1 cellular context compared by ENCODE assay signal in the genomic region with DNA sequence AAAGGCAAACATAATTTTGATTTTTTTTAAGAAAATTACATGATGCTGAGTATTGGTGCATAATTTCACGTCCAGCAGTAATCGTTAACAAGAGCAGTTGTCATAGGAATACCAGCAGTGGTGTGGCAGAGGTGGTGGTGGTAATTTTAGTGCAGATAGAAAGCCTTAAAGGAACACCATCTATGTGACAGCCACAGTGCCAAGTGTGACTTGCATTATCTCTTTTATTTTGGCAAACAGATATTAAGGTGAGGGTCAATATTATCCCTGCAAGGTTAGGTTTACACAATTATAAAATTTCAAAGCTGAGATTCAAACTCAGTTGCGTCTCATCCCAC.
TF ChIP-seq lines count a peak whose summit lies in the region.

No MANE protein-coding gene starts in this region.

TF ChIP-seq in GM23338, 12 proteins besides CTCF, POLR2A, EP300 and RAD21 (continued from another document):
- TF ChIP-seq, protein P1, sequence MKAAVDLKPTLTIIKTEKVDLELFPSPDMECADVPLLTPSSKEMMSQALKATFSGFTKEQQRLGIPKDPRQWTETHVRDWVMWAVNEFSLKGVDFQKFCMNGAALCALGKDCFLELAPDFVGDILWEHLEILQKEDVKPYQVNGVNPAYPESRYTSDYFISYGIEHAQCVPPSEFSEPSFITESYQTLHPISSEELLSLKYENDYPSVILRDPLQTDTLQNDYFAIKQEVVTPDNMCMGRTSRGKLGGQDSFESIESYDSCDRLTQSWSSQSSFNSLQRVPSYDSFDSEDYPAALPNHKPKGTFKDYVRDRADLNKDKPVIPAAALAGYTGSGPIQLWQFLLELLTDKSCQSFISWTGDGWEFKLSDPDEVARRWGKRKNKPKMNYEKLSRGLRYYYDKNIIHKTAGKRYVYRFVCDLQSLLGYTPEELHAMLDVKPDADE (IDR thresholded peaks at IDR 0.05): no peak
- TF ChIP-seq STAT1 (IDR thresholded peaks at IDR 0.05; ENCODE audit: unreplicated experiment) (no peak), EZH2 (IDR thresholded peaks at IDR 0.05; ENCODE audit: low read depth, unreplicated experiment) (no peak), JUNB (IDR thresholded peaks at IDR 0.05; ENCODE audit: unreplicated experiment) (no peak), ZNF331 (CRISPR knock-in tag; IDR thresholded peaks at IDR 0.05; ENCODE audit: low read depth) (no peak), EZH2phosphoT487 (IDR thresholded peaks at IDR 0.05; ENCODE audit: unreplicated experiment) (no peak)
